In genomic region chr11:14045417-14045816, GRCh38 we compare ENCODE assay signal across 28 cellular contexts.
"Had no signal": no experiment of that assay in that cellular context is flagged by ENCODE, and none has a peak within 500 bp of the region (broad histone marks: within the 10 kb centered on the region; RNA-seq: fewer than 3 reads in every experiment).

No MANE protein-coding gene starts in this region.

- H3K4me3 ChIP-seq: heart right ventricle, hepatocyte, left lung, lower lobe of right lung, neural progenitor cell, psoas muscle, right atrium auricular region, right lobe of liver, suprapubic skin, thoracic aorta, tibial artery, upper lobe of right lung had no signal

- H3K4me1 ChIP-seq: heart right ventricle, left lung, lower lobe of right lung, parathyroid adenoma, psoas muscle, right atrium auricular region, right lobe of liver, suprapubic skin, upper lobe of right lung had no signal

- H3K27me3 ChIP-seq: hepatocyte, left lung, neural progenitor cell, right atrium auricular region, right lobe of liver, suprapubic skin, tibial artery, upper lobe of right lung had no signal

- H3K27ac ChIP-seq: heart right ventricle, hepatocyte, left lung, lower lobe of right lung, neural progenitor cell, neutrophil, parathyroid adenoma, psoas muscle, right atrium auricular region, right lobe of liver, suprapubic skin, thoracic aorta, tibial artery, upper lobe of right lung had no signal

- FAIRE-seq: urothelium cell line had no signal

- H3K36me3 ChIP-seq: heart right ventricle, left lung, lower lobe of right lung, neural progenitor cell, neutrophil, right atrium auricular region, right lobe of liver, suprapubic skin, thoracic aorta, tibial artery, upper lobe of right lung had no signal

- H3K9me3 ChIP-seq: heart right ventricle, left lung, lower lobe of right lung, neutrophil, psoas muscle, right atrium auricular region, right lobe of liver, suprapubic skin, thoracic aorta, tibial artery, upper lobe of right lung had no signal

- ATAC-seq: heart right ventricle; left cardiac atrium; left lung; lower lobe of right lung; naive thymus-derived CD8-positive, alpha-beta T cell; psoas muscle; right lobe of liver; stimulated activated effector memory CD8-positive, alpha-beta T cell treated with anti-CD3 and anti-CD28 coated beads, Interleukin-12 subunit alpha, Interleukin-12 subunit beta, amount 100 ng/mL, for 72 hours; upper lobe of right lung had no signal

- DNase-seq: heart right ventricle; islet precursor cell; kidney glomerular epithelial cell; left cardiac atrium; left lung; lower lobe of right lung; mammary epithelial cell; mesenchymal stem cell; naive thymus-derived CD8-positive, alpha-beta T cell; nephron progenitor cell; occipital lobe; psoas muscle; right lobe of liver; stimulated activated CD4-positive, alpha-beta T cell treated with anti-CD3 and anti-CD28 coated beads, Interleukin-12 subunit alpha, Interleukin-12 subunit beta, amount 100 ng/mL, for 4 hours; stimulated activated CD4-positive, alpha-beta T cell treated with anti-CD3 and anti-CD28 coated beads, Interleukin-4, amount 100 ng/mL, for 24 hours; stimulated activated naive CD4-positive, alpha-beta T cell; tibial artery; trophoblast cell; upper lobe of right lung had no signal
